In genomic region chr3:73784647-73785420, GRCh38 we compare ENCODE assay signal across 20 cellular contexts.
DNase-seq lines count a peak whose midpoint lies in the region; ATAC-seq, FAIRE-seq and TF ChIP-seq lines count a peak whose summit lies in the region.
"Had no signal": no experiment of that assay in that cellular context is flagged by ENCODE, and none has a peak within 500 bp of the region (broad histone marks: within the 10 kb centered on the region; RNA-seq: fewer than 3 reads in every experiment).

No MANE protein-coding gene starts in this region.

- no peak for FAIRE-seq in kidney (lab: Jason Lieb, UNC)

- in situ Hi-C loops in ACHN (cut with HindIII; ENCODE audit: low pct_ligation_motif_present, low pct_unique_long_range_greater_than_20kb, low sequenced_read_pairs) = no loop called here

- H3K4me3 ChIP-seq in choroid plexus epithelial cell (ENCODE audit: low read depth, low read length) (no peak overlapping the region), muscle layer of colon (ENCODE audit: low read depth in 1 of 2, low read length in 2 of 2) (no peak overlapping the region), esophagus muscularis mucosa (no peak overlapping the region), gastroesophageal sphincter (no peak overlapping the region), kidney (ENCODE audit: low read length in 2 of 2) (no peak overlapping the region)
- H3K4me3 ChIP-seq: colonic mucosa, spleen had no signal

- no peak for ATAC-seq in gastroesophageal sphincter
- ATAC-seq: activated T-cell treated with anti-CD3 and anti-CD28 coated beads, Interleukin-2, amount 50 U/mL, for 4 hours; esophagus mucosa; stimulated activated naive CD8-positive, alpha-beta T cell treated with anti-CD3 and anti-CD28 coated beads, Interleukin-15, Interleukin-2, amounts not matched to agents 100 U/mL and 50 U/mL, for 24 hours had no signal

- POLR2A ChIA-PET in RWPE1 (lab: Yijun Ruan, JAX; ENCODE audit: low non-redundant PET) = no interaction called here

- TF ChIP-seq POLR2A in esophagus muscularis mucosa (IDR thresholded peaks at IDR 0.05; ENCODE audit: low read depth) (no peak), gastroesophageal sphincter (IDR thresholded peaks at IDR 0.05) (no peak)

- H3K9ac ChIP-seq in muscle layer of colon (ENCODE audit: low read length) (no peak overlapping the region), kidney (ENCODE audit: low read length in 2 of 2) (no peak overlapping the region)

- DNase-seq in ACHN (peak; percentile 36), M059J (ENCODE audit: low read depth) (peak; percentile 30), choroid plexus epithelial cell (ENCODE audit: low read depth) (peak; percentile 64), esophagus muscularis mucosa (ENCODE audit: extremely low spot score) (no peak), kidney (no peak), RWPE1 (ENCODE audit: low spot score) (no peak)
- DNase-seq: activated CD4-positive, alpha-beta T cell treated with anti-CD3 and anti-CD28 coated beads, Interleukin-2, amount 50 U/mL, for 1 hour; activated T-cell treated with anti-CD3 and anti-CD28 coated beads, Interleukin-2, amount 50 U/mL, for 4 hours; colonic mucosa; NCI-H1930; NCI-H774; nucleus accumbens; SHP77; spleen; stimulated activated naive CD8-positive, alpha-beta T cell treated with anti-CD3 and anti-CD28 coated beads, Interleukin-15, Interleukin-2, amounts not matched to agents 100 U/mL and 50 U/mL, for 24 hours; T1000 had no signal

- H3K27ac ChIP-seq in muscle layer of colon (ENCODE audit: low read depth, low read length) (peak overlapping the region; percentile 19), esophagus muscularis mucosa (replicated peaks in 1 of 4) (no peak overlapping the region), gastroesophageal sphincter (no peak overlapping the region), kidney (ENCODE audit: low read depth in 2 of 2, low read length in 2 of 2) (no peak overlapping the region), RWPE1 (no peak overlapping the region)
- H3K27ac ChIP-seq: colonic mucosa, HL-60, spleen had no signal

- H3K4me1 ChIP-seq in muscle layer of colon (ENCODE audit: insufficient read depth, low read length) (peaks cover 18% of the 10 kb centered on the region), esophagus muscularis mucosa (peaks cover 0 to 3% (median 0%) of the 10 kb centered on the region in 4 donors), gastroesophageal sphincter (no peaks in the 10 kb centered on the region), kidney (ENCODE audit: control insufficient read depth in 1 of 2, insufficient read depth in 1 of 2, low read depth in 1 of 2, low read length in 2 of 2) (no peaks in the 10 kb centered on the region)
- H3K4me1 ChIP-seq: colonic mucosa, spleen had no signal

- intact Hi-C loops in esophagus muscularis mucosa (cut with DNase I) (loop anchor here (10.0 kb wide), 1 partner anchor 150 kb away; no protein-coding TSS in a partner anchor), kidney (cut with DNase I) (no loop called here)

- TF ChIP-seq EP300 in esophagus muscularis mucosa (IDR thresholded peaks at IDR 0.05) = no peak
- TF ChIP-seq EP300 in gastroesophageal sphincter (IDR thresholded peaks at IDR 0.05) = no peak

- H3K9me3 ChIP-seq in muscle layer of colon (ENCODE audit: low read length) = no peaks in the 10 kb centered on the region
- no peaks in the 10 kb centered on the region for H3K9me3 ChIP-seq in esophagus muscularis mucosa
- H3K9me3 ChIP-seq in gastroesophageal sphincter = no peaks in the 10 kb centered on the region
- no peaks in the 10 kb centered on the region for H3K9me3 ChIP-seq in kidney (ENCODE audit: control insufficient read depth in 1 of 2, low read length in 2 of 2)
- H3K9me3 ChIP-seq: colonic mucosa, spleen had no signal

- H3K36me3 ChIP-seq in muscle layer of colon (ENCODE audit: insufficient read depth, low read length) (no peaks in the 10 kb centered on the region), esophagus muscularis mucosa (no peaks in the 10 kb centered on the region), gastroesophageal sphincter (no peaks in the 10 kb centered on the region), kidney (ENCODE audit: control insufficient read depth in 1 of 2, insufficient read depth in 2 of 2, low read length in 2 of 2) (no peaks in the 10 kb centered on the region)
- H3K36me3 ChIP-seq: colonic mucosa, spleen had no signal

- CTCF ChIA-PET in RWPE1 (lab: Yijun Ruan, JAX) = no interaction called here

- TF ChIP-seq CTCF in choroid plexus epithelial cell (conservative IDR thresholded peaks at IDR 0.05; ENCODE audit: low read depth, low read length) (no peak), esophagus muscularis mucosa (IDR thresholded peaks at IDR 0.05) (no peak), gastroesophageal sphincter (IDR thresholded peaks at IDR 0.05) (no peak), kidney (IDR thresholded peaks at IDR 0.05; ENCODE audit: borderline replicate concordance, extremely low read depth, insufficient read depth) (no peak), RWPE1 (conservative IDR thresholded peaks at IDR 0.05; ENCODE audit: low read depth) (no peak)

- WGBS in esophagus muscularis mucosa = 66% methylated on average over 8 of the region's 8 CpGs
- 56 to 71% methylated on average over 8 of the region's 8 CpGs for WGBS in gastroesophageal sphincter (ENCODE audit: low coverage in 1 of 2), 2 donors

- H3K27me3 ChIP-seq in muscle layer of colon (ENCODE audit: control insufficient read depth in 1 of 2, insufficient read depth in 2 of 2, low read length in 2 of 2) = no peaks in the 10 kb centered on the region
- no peaks in the 10 kb centered on the region for H3K27me3 ChIP-seq in esophagus muscularis mucosa
- H3K27me3 ChIP-seq in gastroesophageal sphincter = no peaks in the 10 kb centered on the region
- H3K27me3 ChIP-seq: colonic mucosa, spleen had no signal

Comparison
In these comparisons a context has a peak if more than half of its experiments do, and no peak if none do; other contexts are left out.
1. DNase-seq: peak in ACHN (single experiment), M059J (single experiment) and choroid plexus epithelial cell (single experiment); none in esophagus muscularis mucosa (single experiment), kidney (single experiment) and RWPE1 (single experiment).